33 cellular contexts compared by ENCODE assay signal in genomic region chr19:47343194-47343802, GRCh38. TPM values are rescaled to one million over a fixed set of nuclear protein-coding genes. Genes with fewer than 3 reads are reported as not detected.
"Had no signal": no experiment of that assay in that cellular context is flagged by ENCODE, and none has a peak within 500 bp of the region (broad histone marks: within the 10 kb centered on the region; RNA-seq: fewer than 3 reads in every experiment).

No MANE protein-coding gene starts in this region.

- H3K4me1 Mint-ChIP-seq: endodermal cell, mesothelial cell of epicardium had no signal

- H3K4me3 ChIP-seq: colonic mucosa, esophagus squamous epithelium, gastrocnemius medialis, heart right ventricle, left lung, lower lobe of right lung, mucosa of descending colon had no signal

- FAIRE-seq: endometrium, islet of Langerhans had no signal

- H3K4me3 Mint-ChIP-seq: dendritic cell treated with granulocyte-macrophage colony-stimulating factor and Interleukin-4, amounts not matched to agents 40 ng/mL and 50 ng/mL, for 4 days; effector memory CD8-positive, alpha-beta T cell; endodermal cell; mesothelial cell of epicardium; naive B cell had no signal

- H3K27ac ChIP-seq: colonic mucosa, epithelial cell of prostate, esophagus squamous epithelium, gastrocnemius medialis, heart right ventricle, left lung, lower lobe of right lung had no signal

- H3K9me3 ChIP-seq: colonic mucosa, esophagus squamous epithelium, gastrocnemius medialis, heart right ventricle, left lung, lower lobe of right lung, mucosa of descending colon had no signal

- H3K4me1 ChIP-seq: colonic mucosa, esophagus squamous epithelium had no signal

- H3K36me3 Mint-ChIP-seq: mesothelial cell of epicardium had no signal

- H3K27me3 ChIP-seq: colonic mucosa, esophagus squamous epithelium, gastrocnemius medialis, heart right ventricle, left lung had no signal

- H3K9me3 Mint-ChIP-seq: dendritic cell treated with granulocyte-macrophage colony-stimulating factor and Interleukin-4, amounts not matched to agents 40 ng/mL and 50 ng/mL, for 4 days; endodermal cell; mesothelial cell of epicardium had no signal

- H3K27ac Mint-ChIP-seq: dendritic cell treated with granulocyte-macrophage colony-stimulating factor and Interleukin-4, amounts not matched to agents 40 ng/mL and 50 ng/mL, for 4 days; effector memory CD8-positive, alpha-beta T cell; endodermal cell; mesothelial cell of epicardium had no signal

- H3K36me3 ChIP-seq: colonic mucosa, esophagus squamous epithelium, gastrocnemius medialis had no signal

- DNase-seq: colonic mucosa; cortex of kidney; effector CD8-positive, alpha-beta T cell; effector memory CD8-positive, alpha-beta T cell; endodermal cell; erythroblast; esophagus squamous epithelium; foreskin fibroblast; foreskin melanocyte; gastrocnemius medialis; glutamatergic neuron; head of caudate nucleus; heart right ventricle; hippocampal formation; left cardiac atrium; left lung; left ventricle myocardium superior; lower lobe of right lung; mesenchymal stem cell; mucosa of descending colon; naive B cell had no signal

- H3K27me3 Mint-ChIP-seq: dendritic cell treated with granulocyte-macrophage colony-stimulating factor and Interleukin-4, amounts not matched to agents 40 ng/mL and 50 ng/mL, for 4 days had no signal

- ATAC-seq: effector memory CD8-positive, alpha-beta T cell; esophagus mucosa; gastrocnemius medialis; heart right ventricle; left cardiac atrium; left lung; left ventricle myocardium superior; lower lobe of right lung; mucosa of descending colon had no signal

RNA-seq across cellular contexts. Expression of gene C5AR2, which starts 11.3 kb away (rescaled TPM):
- total RNA-seq: endodermal cell, kidney epithelial cell, mesothelial cell of epicardium, myocyte had no signal
- polyA plus RNA-seq: keratinocyte had no signal

RNA-seq across cellular contexts. Expression of gene C5AR1, which starts 33.6 kb away (rescaled TPM):
- total RNA-seq: dermis microvascular lymphatic vessel endothelial cell, glomerular endothelial cell, kidney epithelial cell, lung microvascular endothelial cell, myocyte had no signal
